ENCODE assay signal across 24 cellular contexts in genomic region chr12:52353766-52354165, GRCh38. TPM values are rescaled to one million over a fixed set of nuclear protein-coding genes. Genes with fewer than 3 reads are reported as not detected.
DNase-seq lines count a peak whose midpoint lies in the region; ATAC-seq and TF ChIP-seq lines count a peak whose summit lies in the region.
"Had no signal": no experiment of that assay in that cellular context is flagged by ENCODE, and none has a peak within 500 bp of the region (broad histone marks: within the 10 kb centered on the region; RNA-seq: fewer than 3 reads in every experiment).

No MANE protein-coding gene starts in this region.

- H3K4me1 ChIP-seq in endodermal cell (ENCODE audit: control insufficient read depth, insufficient read depth, low read length), result no peaks in the 10 kb centered on the region
- H3K4me1 ChIP-seq: Caco-2 had no signal

- H3K36me3 ChIP-seq in endodermal cell (ENCODE audit: control insufficient read depth, insufficient read depth, low read length), result no peaks in the 10 kb centered on the region
- H3K36me3 ChIP-seq: SJCRH30 had no signal

- peaks cover 46% of the 10 kb centered on the region for H3K27me3 Mint-ChIP-seq in activated naive CD4-positive, alpha-beta T cell treated with anti-CD3 and anti-CD28 coated beads, Interleukin-2, amount 10 ng/mL, durations not matched to agents 7 days and 5 days
- H3K27me3 Mint-ChIP-seq in endodermal cell (ENCODE audit: insufficient read depth), result no peaks in the 10 kb centered on the region

- CTCF ChIA-PET in activated naive CD4-positive, alpha-beta T cell treated with anti-CD3 and anti-CD28 coated beads, Interleukin-2, amount 10 ng/mL, durations not matched to agents 7 days and 5 days (lab: Charles Lee), result interaction anchor here (1.0 to 1.7 kb wide), 2 partner anchors 8 to 517 kb away, joined by 3 to 8 read pairs; no protein-coding TSS in a partner anchor

- peaks cover 7% of the 10 kb centered on the region for H3K27me3 ChIP-seq in endodermal cell (ENCODE audit: control insufficient read depth, insufficient read depth, low read length, poor library complexity, severe bottlenecking)
- H3K27me3 ChIP-seq: SJCRH30 had no signal

- H3K4me1 Mint-ChIP-seq in activated naive CD4-positive, alpha-beta T cell treated with anti-CD3 and anti-CD28 coated beads, Interleukin-2, amount 10 ng/mL, durations not matched to agents 7 days and 5 days, result peaks cover 11% of the 10 kb centered on the region
- no peaks in the 10 kb centered on the region for H3K4me1 Mint-ChIP-seq in endodermal cell

- no peak overlapping the region for H3K4me3 Mint-ChIP-seq in activated naive CD4-positive, alpha-beta T cell treated with anti-CD3 and anti-CD28 coated beads, Interleukin-2, amount 10 ng/mL, durations not matched to agents 7 days and 5 days
- no peak overlapping the region for H3K4me3 Mint-ChIP-seq in endodermal cell
- H3K4me3 Mint-ChIP-seq: CD8-positive, alpha-beta T cell had no signal

- no peaks in the 10 kb centered on the region for H3K9me3 ChIP-seq in endodermal cell (ENCODE audit: control insufficient read depth, low read length)
- H3K9me3 ChIP-seq: Caco-2, SJCRH30 had no signal

- H3K4me3 ChIP-seq in endodermal cell (ENCODE audit: low read length), result no peak overlapping the region
- H3K4me3 ChIP-seq: PC-9, SJCRH30 had no signal

- no peaks in the 10 kb centered on the region for H3K9me3 Mint-ChIP-seq in activated naive CD4-positive, alpha-beta T cell treated with anti-CD3 and anti-CD28 coated beads, Interleukin-2, amount 10 ng/mL, durations not matched to agents 7 days and 5 days
- H3K9me3 Mint-ChIP-seq in endodermal cell, result no peaks in the 10 kb centered on the region
- H3K9me3 Mint-ChIP-seq: CD8-positive, alpha-beta T cell had no signal

- H3K27ac ChIP-seq in endodermal cell (ENCODE audit: low read depth, low read length), result no peak overlapping the region
- H3K27ac ChIP-seq: HL-60, PC-9, SJCRH30 had no signal

- peak; percentile 5 for DNase-seq in activated naive CD4-positive, alpha-beta T cell treated with anti-CD3 and anti-CD28 coated beads, Interleukin-2, amount 10 ng/mL, durations not matched to agents 7 days and 5 days
- DNase-seq in activated naive CD4-positive, alpha-beta T cell treated with anti-CD3 and anti-CD28 coated beads, Interleukin-2, amount 50 U/mL, for 16 hours, result no peak
- peak; percentile 78 for DNase-seq in NCI-H69 (lab: John Stamatoyannopoulos, UW)
- peak; percentile 38 for DNase-seq in endodermal cell
- peak; percentile 47 for DNase-seq in sciatic nerve (ENCODE audit: low spot score)
- no peak for DNase-seq in DMS53 treated with DMSO at 0.1 percent for 48 hours (lab: John Stamatoyannopoulos, UW; ENCODE audit: unreplicated experiment)
- no peak for DNase-seq in EL
- DNase-seq: C1 segment of cervical spinal cord; CD8-positive, alpha-beta T cell; DND-41; NCI-H1048; NCI-H2029 treated with DMSO at 0.1 percent for 48 hours; NCI-H510A; NCI-H774; PC-9 had no signal

- no peak overlapping the region for H3K9ac ChIP-seq in endodermal cell (ENCODE audit: extremely low read depth, low read length, poor library complexity, severe bottlenecking)

- intact Hi-C loops in sciatic nerve (cut with DNase I), result no loop called here

- no peak for ATAC-seq in sciatic nerve
- ATAC-seq: CD8-positive, alpha-beta T cell; HCT116; Right ventricle myocardium inferior; SK-N-SH treated with all-trans-retinoic acid at 6 μM for 48 hours had no signal

- WGBS in endodermal cell (ENCODE audit: insufficient coverage in 1 of 2, insufficient read length in 1 of 2), 2 experiments, result 89 to 100% methylated on average over 1 to 2 of the region's 3 CpGs

- no peaks in the 10 kb centered on the region for H3K36me3 Mint-ChIP-seq in activated naive CD4-positive, alpha-beta T cell treated with anti-CD3 and anti-CD28 coated beads, Interleukin-2, amount 10 ng/mL, durations not matched to agents 7 days and 5 days
- no peaks in the 10 kb centered on the region for H3K36me3 Mint-ChIP-seq in endodermal cell (ENCODE audit: low read depth)
- H3K36me3 Mint-ChIP-seq: CD8-positive, alpha-beta T cell had no signal

- H3K27ac Mint-ChIP-seq in activated naive CD4-positive, alpha-beta T cell treated with anti-CD3 and anti-CD28 coated beads, Interleukin-2, amount 10 ng/mL, durations not matched to agents 7 days and 5 days, result no peak overlapping the region
- H3K27ac Mint-ChIP-seq in endodermal cell, result no peak overlapping the region
- H3K27ac Mint-ChIP-seq: CD8-positive, alpha-beta T cell had no signal

- TF ChIP-seq CTCF in endodermal cell (conservative IDR thresholded peaks at IDR 0.05), result no peak

RNA-seq across cellular contexts. Expression of gene KRT85, which starts 13.5 kb away (rescaled TPM):
- total RNA-seq in endodermal cell (not detected), sciatic nerve (not detected)
- polyA plus RNA-seq in endodermal cell (2013, experiment 1 of 2), result not detected
- not detected for polyA plus RNA-seq in endodermal cell (2013, experiment 2 of 2)
- total RNA-seq: A673; Caco-2; CD8-positive, alpha-beta T cell; H4; PC-9; Right ventricle myocardium inferior; RPMI7951; SJCRH30 had no signal

RNA-seq across cellular contexts. Expression of gene KRT84, which starts 31.7 kb away (rescaled TPM):
- total RNA-seq in endodermal cell (not detected), sciatic nerve (not detected)
- not detected for polyA plus RNA-seq in endodermal cell (2013, experiment 1 of 2)
- not detected for polyA plus RNA-seq in endodermal cell (2013, experiment 2 of 2)
- total RNA-seq: A673; Caco-2; CD8-positive, alpha-beta T cell; H4; PC-9; Right ventricle myocardium inferior; RPMI7951; SJCRH30 had no signal

RNA-seq across cellular contexts. Expression of gene KRT83, which starts 32.6 kb away (rescaled TPM):
- total RNA-seq in endodermal cell (not detected), sciatic nerve (not detected)
- not detected for polyA plus RNA-seq in endodermal cell (2013, experiment 1 of 2)
- not detected for polyA plus RNA-seq in endodermal cell (2013, experiment 2 of 2)
- total RNA-seq: A673; Caco-2; CD8-positive, alpha-beta T cell; H4; PC-9; Right ventricle myocardium inferior; RPMI7951; SJCRH30 had no signal

RNA-seq across cellular contexts. Expression of gene KRT82, which starts 52.4 kb away (rescaled TPM):
- total RNA-seq in endodermal cell (not detected), sciatic nerve (not detected)
- not detected for polyA plus RNA-seq in endodermal cell (2013, experiment 1 of 2)
- not detected for polyA plus RNA-seq in endodermal cell (2013, experiment 2 of 2)
- total RNA-seq: A673; Caco-2; CD8-positive, alpha-beta T cell; H4; PC-9; Right ventricle myocardium inferior; RPMI7951; SJCRH30 had no signal

Comparison
In these comparisons a context has a peak if more than half of its experiments do, and no peak if none do; other contexts are left out.
1. DNase-seq: peak in activated naive CD4-positive, alpha-beta T cell treated with anti-CD3 and anti-CD28 coated beads, Interleukin-2, amount 10 ng/mL, durations not matched to agents 7 days and 5 days (single experiment), NCI-H69 (single experiment), endodermal cell (single experiment) and sciatic nerve (single experiment); none in activated naive CD4-positive, alpha-beta T cell treated with anti-CD3 and anti-CD28 coated beads, Interleukin-2, amount 50 U/mL, for 16 hours (single experiment), DMS53 treated with DMSO at 0.1 percent for 48 hours (single experiment) and EL (single experiment).